ENCODE assay signal across 1 cellular context in the genomic region with DNA sequence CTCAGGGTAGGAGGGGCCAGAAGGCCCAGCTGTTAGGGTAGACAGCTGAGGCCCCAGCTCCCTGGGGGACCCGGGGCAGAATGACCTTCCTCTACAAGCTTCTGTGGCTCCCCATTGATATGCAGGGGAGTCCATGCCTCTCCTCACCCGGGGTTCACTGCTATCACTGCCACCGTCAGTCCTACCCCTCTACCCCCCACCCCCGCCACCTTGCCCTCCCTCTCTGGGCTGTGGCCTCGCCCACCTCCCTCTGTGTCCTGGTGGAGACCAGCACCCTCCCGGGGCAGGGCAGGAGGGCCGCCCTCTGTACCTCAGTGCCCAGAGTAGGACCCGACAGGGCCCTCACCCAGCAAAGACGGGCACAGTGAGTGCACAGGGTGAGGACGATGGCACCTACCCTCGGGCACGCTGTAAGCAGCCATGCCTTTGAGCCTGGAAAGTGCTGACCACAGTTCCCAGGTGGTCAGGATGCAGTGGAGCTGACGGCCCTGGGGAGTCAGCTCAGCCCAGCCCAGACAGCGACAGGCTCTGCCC.
TF ChIP-seq lines count a peak whose summit lies in the region.

No MANE protein-coding gene starts in this region.

TF ChIP-seq in H1, 55 proteins besides CTCF, POLR2A, EP300 and RAD21:
- TF ChIP-seq MAX (IDR thresholded peaks at IDR 0.05) (0 out of 2 replicates have a peak, but pooled peaks have one; percentile 0), CHD2 (IDR thresholded peaks at IDR 0.05; ENCODE audit: low read length) (no peak), BCL11A (IDR thresholded peaks at IDR 0.05; ENCODE audit: low read depth in 2 of 2, low read length in 2 of 2) (no peak), SP4 (IDR thresholded peaks at IDR 0.05; ENCODE audit: low read length) (no peak), KDM5A (IDR thresholded peaks at IDR 0.05; ENCODE audit: low read length) (no peak)
TF ChIP-seq in H1: peak in this region for 1.
